Comparison of ENCODE assay signal across 11 cellular contexts in genomic region chr2:148553332-148553887, GRCh38.
DNase-seq lines count a peak whose midpoint lies in the region; ATAC-seq and TF ChIP-seq lines count a peak whose summit lies in the region.
"Had no signal": no experiment of that assay in that cellular context is flagged by ENCODE, and none has a peak within 500 bp of the region (broad histone marks: within the 10 kb centered on the region; RNA-seq: fewer than 3 reads in every experiment).

No MANE protein-coding gene starts in this region.

- DNase-seq in activated naive CD8-positive, alpha-beta T cell treated with anti-CD3 and anti-CD28 coated beads, Interleukin-2, amount 10 ng/mL, durations not matched to agents 7 days and 5 days = no peak
- no peak for DNase-seq in activated naive CD8-positive, alpha-beta T cell treated with anti-CD3 and anti-CD28 coated beads, Interleukin-2, amount 50 U/mL, for 24 hours
- DNase-seq in SJSA1 (ENCODE audit: low read depth in 1 of 2, low spot score in 2 of 2) (no peak), 8988T (no peak)
- DNase-seq: activated naive CD8-positive, alpha-beta T cell treated with anti-CD3 and anti-CD28 coated beads for 36 hours; stimulated activated CD4-positive, alpha-beta T cell treated with anti-CD3 and anti-CD28 coated beads, Interleukin-12 subunit alpha, Interleukin-12 subunit beta, amount 100 ng/mL, for 4 hours had no signal

- TF ChIP-seq CTCF in liver (IDR thresholded peaks at IDR 0.05; ENCODE audit: low read depth, low read length, missing input control) = no peak

- H3K4me3 ChIP-seq in SJSA1 = peak overlapping the region; percentile 40
- peak overlapping the region; percentile 43 to 70 (median 61) for H3K4me3 ChIP-seq in liver (ENCODE audit: low read depth in 1 of 3, low read length in 3 of 3)
- peak overlapping the region; percentile 59 for H3K4me3 ChIP-seq in thymus (ENCODE audit: low read length)

- H3K36me3 Mint-ChIP-seq in activated naive CD8-positive, alpha-beta T cell treated with anti-CD3 and anti-CD28 coated beads, Interleukin-2, amount 10 ng/mL, durations not matched to agents 7 days and 5 days = peaks cover 5% of the 10 kb centered on the region
- H3K36me3 Mint-ChIP-seq in activated naive CD8-positive, alpha-beta T cell treated with anti-CD3 and anti-CD28 coated beads, Interleukin-2, amount 50 U/mL, for 24 hours (ENCODE audit: low read depth) = no peaks in the 10 kb centered on the region
- H3K36me3 Mint-ChIP-seq: activated naive CD8-positive, alpha-beta T cell treated with anti-CD3 and anti-CD28 coated beads for 36 hours had no signal

- peak; percentile 57 for ATAC-seq in activated naive CD8-positive, alpha-beta T cell treated with anti-CD3 and anti-CD28 coated beads, Interleukin-2, amount 10 ng/mL, durations not matched to agents 7 days and 5 days (ENCODE audit: low read depth)
- no peak for ATAC-seq in activated naive CD8-positive, alpha-beta T cell treated with anti-CD3 and anti-CD28 coated beads, Interleukin-2, amount 50 U/mL, for 24 hours
- ATAC-seq in GM18867 (IDR thresholded peaks at IDR 0.05; ENCODE audit: unreplicated experiment) = no peak
- ATAC-seq in GM18505 (IDR thresholded peaks at IDR 0.05; ENCODE audit: unreplicated experiment) = no peak

- H3K36me3 ChIP-seq in SJSA1 (no peaks in the 10 kb centered on the region), liver (ENCODE audit: control insufficient read depth in 4 of 4, insufficient read depth in 3 of 4, low read depth in 1 of 4, low read length in 3 of 4) (no peaks in the 10 kb centered on the region), thymus (ENCODE audit: control insufficient read depth, insufficient read depth) (no peaks in the 10 kb centered on the region)

- POLR2A ChIA-PET in activated naive CD8-positive, alpha-beta T cell treated with anti-CD3 and anti-CD28 coated beads, Interleukin-2, amount 10 ng/mL, durations not matched to agents 7 days and 5 days (lab: Charles Lee) = interaction anchor here (0.6 to 2.9 kb wide), 13 partner anchors 13 to 533 kb away, joined by 3 to 25 read pairs (median 4); partner anchors contain the start of genes MBD5 and ORC4

- no peak overlapping the region for H3K4me3 Mint-ChIP-seq in activated naive CD8-positive, alpha-beta T cell treated with anti-CD3 and anti-CD28 coated beads, Interleukin-2, amount 10 ng/mL, durations not matched to agents 7 days and 5 days
- no peak overlapping the region for H3K4me3 Mint-ChIP-seq in activated naive CD8-positive, alpha-beta T cell treated with anti-CD3 and anti-CD28 coated beads, Interleukin-2, amount 50 U/mL, for 24 hours
- H3K4me3 Mint-ChIP-seq: activated naive CD8-positive, alpha-beta T cell treated with anti-CD3 and anti-CD28 coated beads for 36 hours; stimulated activated naive CD8-positive, alpha-beta T cell treated with anti-CD3 and anti-CD28 coated beads, Interleukin-15, Interleukin-2, amounts not matched to agents 100 ng/mL and 50 ng/mL, for 24 hours had no signal

- H3K4me1 ChIP-seq in SJSA1 (replicated peaks) (no peaks in the 10 kb centered on the region; the same call in 1 of the 2 replicates), liver (ENCODE audit: control insufficient read depth in 4 of 4, insufficient read depth in 4 of 4, low read length in 3 of 4) (peaks cover 0 to 5% (median 0%) of the 10 kb centered on the region in 4 donors), thymus (ENCODE audit: control insufficient read depth, insufficient read depth, low read length) (peaks cover 6% of the 10 kb centered on the region)

- no peaks in the 10 kb centered on the region for H3K27me3 ChIP-seq in SJSA1 (replicated peaks)
- H3K27me3 ChIP-seq in liver (ENCODE audit: control insufficient read depth in 4 of 4, insufficient read depth in 4 of 4, low read length in 3 of 4) = no peaks in the 10 kb centered on the region
- no peaks in the 10 kb centered on the region for H3K27me3 ChIP-seq in thymus (ENCODE audit: control insufficient read depth, insufficient read depth)

- H3K27ac ChIP-seq in SJSA1 (no peak overlapping the region), liver (ENCODE audit: low read depth in 1 of 2, low read length in 2 of 2) (no peak overlapping the region), thymus (ENCODE audit: low read depth) (no peak overlapping the region)

- H3K9ac ChIP-seq in liver (ENCODE audit: low read depth in 1 of 2, low read length in 2 of 2) = no peak overlapping the region

- peaks cover 5% of the 10 kb centered on the region for H3K4me1 Mint-ChIP-seq in activated naive CD8-positive, alpha-beta T cell treated with anti-CD3 and anti-CD28 coated beads, Interleukin-2, amount 10 ng/mL, durations not matched to agents 7 days and 5 days
- H3K4me1 Mint-ChIP-seq in activated naive CD8-positive, alpha-beta T cell treated with anti-CD3 and anti-CD28 coated beads, Interleukin-2, amount 50 U/mL, for 24 hours = peaks cover 3% of the 10 kb centered on the region

- no peak for TF ChIP-seq RAD21 in liver (IDR thresholded peaks at IDR 0.05)

- no peaks in the 10 kb centered on the region for H3K27me3 Mint-ChIP-seq in activated naive CD8-positive, alpha-beta T cell treated with anti-CD3 and anti-CD28 coated beads, Interleukin-2, amount 10 ng/mL, durations not matched to agents 7 days and 5 days
- no peaks in the 10 kb centered on the region for H3K27me3 Mint-ChIP-seq in activated naive CD8-positive, alpha-beta T cell treated with anti-CD3 and anti-CD28 coated beads, Interleukin-2, amount 50 U/mL, for 24 hours
- H3K27me3 Mint-ChIP-seq: activated naive CD8-positive, alpha-beta T cell treated with anti-CD3 and anti-CD28 coated beads for 36 hours; stimulated activated naive CD8-positive, alpha-beta T cell treated with anti-CD3 and anti-CD28 coated beads, Interleukin-15, Interleukin-2, amounts not matched to agents 100 ng/mL and 50 ng/mL, for 24 hours had no signal

- 78% methylated on average over 7 of the region's 7 CpGs for WGBS in liver
- 85% methylated on average over 7 of the region's 7 CpGs for WGBS in thymus

- H3K9me3 Mint-ChIP-seq in activated naive CD8-positive, alpha-beta T cell treated with anti-CD3 and anti-CD28 coated beads, Interleukin-2, amount 10 ng/mL, durations not matched to agents 7 days and 5 days = peaks cover 7% of the 10 kb centered on the region
- peaks cover 4% of the 10 kb centered on the region for H3K9me3 Mint-ChIP-seq in activated naive CD8-positive, alpha-beta T cell treated with anti-CD3 and anti-CD28 coated beads, Interleukin-2, amount 50 U/mL, for 24 hours

- no peak for TF ChIP-seq POLR2A in GM18505 (IDR thresholded peaks at IDR 0.05; ENCODE audit: borderline replicate concordance, extremely low read depth, insufficient read depth, insufficient read length)

- H3K9me3 ChIP-seq in SJSA1 (replicated peaks) (no peaks in the 10 kb centered on the region), liver (ENCODE audit: control insufficient read depth in 4 of 4, low read length in 3 of 4) (no peaks in the 10 kb centered on the region), thymus (ENCODE audit: control insufficient read depth) (no peaks in the 10 kb centered on the region)

- H3K27ac Mint-ChIP-seq in activated naive CD8-positive, alpha-beta T cell treated with anti-CD3 and anti-CD28 coated beads, Interleukin-2, amount 10 ng/mL, durations not matched to agents 7 days and 5 days = no peak overlapping the region
- H3K27ac Mint-ChIP-seq in activated naive CD8-positive, alpha-beta T cell treated with anti-CD3 and anti-CD28 coated beads, Interleukin-2, amount 50 U/mL, for 24 hours = no peak overlapping the region
- H3K27ac Mint-ChIP-seq: activated naive CD8-positive, alpha-beta T cell treated with anti-CD3 and anti-CD28 coated beads for 36 hours; stimulated activated naive CD8-positive, alpha-beta T cell treated with anti-CD3 and anti-CD28 coated beads, Interleukin-15, Interleukin-2, amounts not matched to agents 100 ng/mL and 50 ng/mL, for 24 hours had no signal

TF ChIP-seq in liver, 16 proteins besides CTCF, POLR2A, EP300 and RAD21:
- TF ChIP-seq ZBTB33 (IDR thresholded peaks at IDR 0.05) (no peak), MAX (IDR thresholded peaks at IDR 0.05) (no peak), EGR1 (IDR thresholded peaks at IDR 0.05; ENCODE audit: low read depth in 2 of 2) (no peak), YY1 (IDR thresholded peaks at IDR 0.05) (no peak), ATF3 (IDR thresholded peaks at IDR 0.05) (no peak)
